ENCODE assay signal across 11 cellular contexts in genomic region chr3:190169877-190170276, GRCh38. TPM values are rescaled to one million over a fixed set of nuclear protein-coding genes. Genes with fewer than 3 reads are reported as not detected.
DNase-seq lines count a peak whose midpoint lies in the region; ATAC-seq, FAIRE-seq and TF ChIP-seq lines count a peak whose summit lies in the region.
"Had no signal": no experiment of that assay in that cellular context is flagged by ENCODE, and none has a peak within 500 bp of the region (broad histone marks: within the 10 kb centered on the region; RNA-seq: fewer than 3 reads in every experiment).

No MANE protein-coding gene starts in this region.

- H3K27ac ChIP-seq in kidney (ENCODE audit: low read depth in 2 of 2, low read length in 2 of 2), result no peak overlapping the region
- H3K27ac ChIP-seq: left lung had no signal

- no peak overlapping the region for H3K9ac ChIP-seq in kidney (ENCODE audit: low read length in 2 of 2)

- no peaks in the 10 kb centered on the region for H3K36me3 Mint-ChIP-seq in IgD-negative memory B cell

- peak overlapping the region in 1 of 3 donors; percentile 2 for H3K27ac Mint-ChIP-seq in IgD-negative memory B cell

- intact Hi-C loops in kidney (cut with DNase I), result no loop called here

- H3K4me3 ChIP-seq in kidney (ENCODE audit: low read length in 2 of 2), result peak overlapping the region; percentile 40 to 58
- H3K4me3 ChIP-seq: left lung had no signal

- H3K4me1 ChIP-seq in kidney (ENCODE audit: control insufficient read depth in 1 of 2, insufficient read depth in 1 of 2, low read depth in 1 of 2, low read length in 2 of 2), result peaks cover 0 to 3% of the 10 kb centered on the region in 2 donors
- H3K4me1 ChIP-seq: left lung had no signal

- ATAC-seq in GM18520 (IDR thresholded peaks at IDR 0.05; ENCODE audit: unreplicated experiment) (peak; percentile 46), GM21528 (IDR thresholded peaks at IDR 0.05; ENCODE audit: low FRiP score, unreplicated experiment) (peak; percentile 66), HG03457 (IDR thresholded peaks at IDR 0.05; ENCODE audit: unreplicated experiment) (no peak)
- ATAC-seq: left lung, Panc1 had no signal

- H3K27me3 Mint-ChIP-seq in IgD-negative memory B cell, result no peaks in the 10 kb centered on the region

- FAIRE-seq in kidney (lab: Jason Lieb, UNC), result no peak

- DNase-seq in kidney (no peak), activated gamma-delta T cell (lab: John Stamatoyannopoulos, UW) (no peak), NCI-H345 (lab: John Stamatoyannopoulos, UW) (no peak)
- no peak for DNase-seq in effector CD4-positive, alpha-beta T cell
- DNase-seq: left lung; stimulated activated CD4-positive, alpha-beta T cell treated with anti-CD3 and anti-CD28 coated beads, Interleukin-2, amount 100 ng/mL, for 24 hours had no signal

- H3K4me3 Mint-ChIP-seq in IgD-negative memory B cell, result peak overlapping the region in 3 of 4 donors; percentile 22 to 90 (median 55)

- TF ChIP-seq CTCF in kidney (IDR thresholded peaks at IDR 0.05; ENCODE audit: borderline replicate concordance, extremely low read depth, insufficient read depth), result no peak

- no peaks in the 10 kb centered on the region for H3K36me3 ChIP-seq in kidney (ENCODE audit: control insufficient read depth in 1 of 2, insufficient read depth in 2 of 2, low read length in 2 of 2)
- H3K36me3 ChIP-seq: left lung had no signal

- H3K4me1 Mint-ChIP-seq in IgD-negative memory B cell, result peaks cover 4 to 12% (median 7%) of the 10 kb centered on the region in 3 donors

- peaks cover 0 to 2% (median 0%) of the 10 kb centered on the region in 3 donors for H3K9me3 Mint-ChIP-seq in IgD-negative memory B cell

- no peaks in the 10 kb centered on the region for H3K9me3 ChIP-seq in kidney (ENCODE audit: control insufficient read depth in 1 of 2, low read length in 2 of 2)
- H3K9me3 ChIP-seq: left lung had no signal

RNA-seq across cellular contexts. Expression of gene P3H2, which starts 49.2 kb away (rescaled TPM):
- polyA plus RNA-seq in IgD-negative memory B cell (not detected), kidney (ENCODE audit: insufficient read depth, low read depth, low replicate concordance) (57.2 TPM)
- 103 TPM for total RNA-seq in kidney

Comparison
In these comparisons a context has a peak if more than half of its experiments do, and no peak if none do; other contexts are left out.
1. RNA of gene P3H2, which starts 49.2 kb away (polyA plus RNA-seq): 57.2 TPM in kidney (single experiment); not detected in IgD-negative memory B cell (single experiment); every median in the first group is over 10 times any median in the second.